ENCODE assay signal across 8 cellular contexts in genomic region chr2:42567806-42568429, GRCh38. TPM values are rescaled to one million over a fixed set of nuclear protein-coding genes. Genes with fewer than 3 reads are reported as not detected.
A peak's percentile ranks its signal among the peaks of the same experiment; 100 is the strongest.
DNase-seq lines count a peak whose midpoint lies in the region; ATAC-seq, FAIRE-seq and TF ChIP-seq lines count a peak whose summit lies in the region.

No MANE protein-coding gene starts in this region.

- no peaks in the 10 kb centered on the region for H3K9me3 ChIP-seq in muscle layer of duodenum (ENCODE audit: control insufficient read depth in 1 of 2, low read length in 2 of 2)

- H3K4me1 ChIP-seq in muscle layer of duodenum (ENCODE audit: control insufficient read depth in 1 of 2, insufficient read depth in 2 of 2, low read length in 2 of 2) = peaks cover 12 to 26% of the 10 kb centered on the region in 2 donors

- no peak for FAIRE-seq in urothelium cell line (lab: Jason Lieb, UNC)

- peak; percentile 71 for DNase-seq in SK-N-DZ (ENCODE audit: low spot score)
- peak; percentile 77 for DNase-seq in ecto neural progenitor cell (ENCODE audit: low spot score)
- peak; percentile 26 for DNase-seq in urothelium cell line (ENCODE audit: low spot score)
- DNase-seq in HT-29 (ENCODE audit: low spot score) = no peak

- peaks cover 0 to 2% of the 10 kb centered on the region in 2 donors for H3K36me3 ChIP-seq in muscle layer of duodenum (ENCODE audit: control insufficient read depth in 1 of 2, insufficient read depth in 2 of 2, low read length in 2 of 2)

- ATAC-seq in GM18909 (IDR thresholded peaks at IDR 0.05; ENCODE audit: poor library complexity, unreplicated experiment) (peak; percentile 79), HG03103 (IDR thresholded peaks at IDR 0.05; ENCODE audit: low read depth, unreplicated experiment) (peak; percentile 57)

- H3K27ac ChIP-seq in C4-2B (peak overlapping the region; percentile 85), muscle layer of duodenum (ENCODE audit: low read length) (peak overlapping the region; percentile 61)

- no peak for TF ChIP-seq CTCF in C4-2B (conservative IDR thresholded peaks at IDR 0.05)

- no peaks in the 10 kb centered on the region for H3K27me3 ChIP-seq in muscle layer of duodenum (ENCODE audit: low read depth, low read length)

- peak overlapping the region in 1 of 2 donors; percentile 33 for H3K4me3 ChIP-seq in muscle layer of duodenum (ENCODE audit: low read depth in 1 of 2, low read length in 2 of 2)

RNA-seq across cellular contexts. Expression of gene MTA3, which starts 0.5 kb away (rescaled TPM):
- 33.4 and 43.6 TPM in 2 replicates for polyA plus RNA-seq in SK-N-DZ (2014; cell fraction: cytosol; rRNA removed)
- polyA plus RNA-seq in SK-N-DZ (2014; cell fraction: nucleus; rRNA removed) = 26.9 and 35.4 TPM in 2 replicates
- 16.2 and 18.4 TPM in 2 replicates for total RNA-seq in HT-29 (2014; rRNA removed; shearing (Covaris generic))
